Comparison of ENCODE assay signal across 19 cellular contexts in the genomic region with DNA sequence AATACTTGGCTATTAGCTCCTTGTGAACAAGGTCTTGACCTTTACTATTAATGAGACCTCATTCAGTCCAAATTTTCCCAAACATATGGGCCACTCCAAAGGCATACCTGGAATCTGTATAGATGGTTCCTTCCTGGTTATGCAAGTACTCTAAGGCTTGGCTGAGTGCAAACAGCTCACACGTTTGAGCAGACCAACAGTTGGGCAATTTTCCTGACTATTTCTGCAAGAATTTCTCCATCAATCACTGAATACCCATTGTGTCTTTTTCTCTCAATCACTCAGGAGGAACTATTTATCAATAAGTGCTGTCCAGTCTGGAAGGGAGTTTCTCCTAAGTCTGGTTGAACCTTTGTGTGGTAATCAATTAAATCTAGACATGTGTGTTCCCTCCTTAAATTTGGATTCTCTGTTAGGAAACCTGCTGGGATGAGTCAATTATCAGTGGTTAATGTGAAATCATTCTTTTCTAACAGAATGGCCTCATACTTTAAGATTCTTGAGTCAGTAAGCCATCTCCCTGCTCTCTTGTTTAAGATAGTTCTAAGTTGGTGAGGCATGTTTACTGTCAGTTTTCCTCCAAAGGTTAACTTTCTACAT. TPM values are rescaled to one million over a fixed set of nuclear protein-coding genes. Genes with fewer than 3 reads are reported as not detected.
"Had no signal": no experiment of that assay in that cellular context is flagged by ENCODE, and none has a peak within 500 bp of the region (broad histone marks: within the 10 kb centered on the region; RNA-seq: fewer than 3 reads in every experiment).

No MANE protein-coding gene starts in this region.

- H3K4me2 ChIP-seq: neural progenitor cell had no signal

- H3K36me3 ChIP-seq: cardiac muscle cell, neural progenitor cell, thoracic aorta had no signal

- H3K4me3 ChIP-seq: cardiac muscle cell, neural progenitor cell, thoracic aorta had no signal

- DNase-seq: activated CD4-positive, alpha-beta memory T cell treated with anti-CD3 and anti-CD28 coated beads for 36 hours; activated CD4-positive, alpha-beta T cell treated with anti-CD3 and anti-CD28 coated beads for 1 hour; activated gamma-delta T cell; activated naive CD8-positive, alpha-beta T cell treated with anti-CD3 and anti-CD28 coated beads for 36 hours; activated T-cell treated with anti-CD3 and anti-CD28 coated beads, Interleukin-2, amount 50 U/mL, for 48 hours; aorta; retina; stimulated activated CD4-positive, alpha-beta T cell treated with anti-CD3 and anti-CD28 coated beads, Interleukin-4, amount 100 ng/mL, for 1 hour; stimulated activated CD8-positive, alpha-beta memory T cell treated with anti-CD3 and anti-CD28 coated beads, Interleukin-4, amount 100 ng/mL, for 48 hours; stimulated activated naive CD8-positive, alpha-beta T cell treated with anti-CD3 and anti-CD28 coated beads, Interleukin-15, Interleukin-2, amounts not matched to agents 100 U/mL and 50 U/mL, for 24 hours had no signal

- H3K4me1 ChIP-seq: neural progenitor cell, parathyroid adenoma had no signal

- H3K79me2 ChIP-seq: parathyroid adenoma had no signal

- H3K27me3 ChIP-seq: cardiac muscle cell, neural progenitor cell had no signal

- H2AFZ ChIP-seq: neural progenitor cell, parathyroid adenoma had no signal

- ATAC-seq: stimulated activated naive CD8-positive, alpha-beta T cell treated with anti-CD3 and anti-CD28 coated beads, Interleukin-15, Interleukin-2, amounts not matched to agents 100 U/mL and 50 U/mL, for 24 hours had no signal

- H3K9ac ChIP-seq: neural progenitor cell, parathyroid adenoma had no signal

- H3K27ac ChIP-seq: cardiac muscle cell, neural progenitor cell, parathyroid adenoma, thoracic aorta had no signal

RNA-seq across cellular contexts. Expression of gene AADACL3, which starts 6.9 kb away (rescaled TPM):
- total RNA-seq: activated CD4-positive, alpha-beta memory T cell treated with anti-CD3 and anti-CD28 coated beads for 36 hours; activated naive CD8-positive, alpha-beta T cell treated with anti-CD3 and anti-CD28 coated beads for 36 hours; aorta; cardiac muscle cell; fibroblast of lung; kidney epithelial cell; liver; mesothelial cell of epicardium; myocyte; thoracic aorta had no signal
- polyA plus RNA-seq: aorta, cardiac muscle cell, fibroblast of lung, liver had no signal

RNA-seq across cellular contexts. Expression of gene CFAP107, which starts 36.9 kb away (rescaled TPM):
- total RNA-seq: activated CD4-positive, alpha-beta memory T cell treated with anti-CD3 and anti-CD28 coated beads for 36 hours; activated naive CD8-positive, alpha-beta T cell treated with anti-CD3 and anti-CD28 coated beads for 36 hours; aorta; cardiac muscle cell; fibroblast of lung; kidney epithelial cell; liver; mesothelial cell of epicardium; myocyte; thoracic aorta had no signal
- polyA plus RNA-seq: aorta, cardiac muscle cell, fibroblast of lung, liver had no signal
